Comparison of ENCODE assay signal across 27 cellular contexts in genomic region chr5:45622365-45622764, GRCh38.
"Had no signal": no experiment of that assay in that cellular context is flagged by ENCODE, and none has a peak within 500 bp of the region (broad histone marks: within the 10 kb centered on the region; RNA-seq: fewer than 3 reads in every experiment).

No MANE protein-coding gene starts in this region.

- H3K4me1 Mint-ChIP-seq: activated naive CD4-positive, alpha-beta T cell treated with anti-CD3 and anti-CD28 coated beads, Interleukin-2, amount 50 U/mL, for 24 hours; activated naive CD8-positive, alpha-beta T cell treated with anti-CD3 and anti-CD28 coated beads, Interleukin-2, amount 50 U/mL, for 24 hours; endodermal cell; memory B cell; naive thymus-derived CD8-positive, alpha-beta T cell; neural crest cell; stimulated activated effector memory CD8-positive, alpha-beta T cell treated with anti-CD3 and anti-CD28 coated beads, Interleukin-12 subunit alpha, Interleukin-12 subunit beta, amount 100 ng/mL, for 72 hours had no signal

- H3K4me1 ChIP-seq: esophagus muscularis mucosa, heart right ventricle, pancreas, prostate gland, sigmoid colon, uterus had no signal

- FAIRE-seq: pancreas, small intestine had no signal

- H3K36me3 Mint-ChIP-seq: activated naive CD4-positive, alpha-beta T cell treated with anti-CD3 and anti-CD28 coated beads, Interleukin-2, amount 50 U/mL, for 24 hours; memory B cell; stimulated activated effector memory CD8-positive, alpha-beta T cell treated with anti-CD3 and anti-CD28 coated beads, Interleukin-12 subunit alpha, Interleukin-12 subunit beta, amount 100 ng/mL, for 72 hours; type B pancreatic cell had no signal

- H3K27ac ChIP-seq: esophagus muscularis mucosa, heart right ventricle, pancreas, prostate gland, sigmoid colon, thoracic aorta, uterus had no signal

- H3K27me3 Mint-ChIP-seq: activated CD8-positive, alpha-beta T cell treated with anti-CD3 and anti-CD28 coated beads for 36 hours; activated naive CD4-positive, alpha-beta T cell treated with anti-CD3 and anti-CD28 coated beads, Interleukin-2, amount 50 U/mL, for 24 hours; activated naive CD8-positive, alpha-beta T cell treated with anti-CD3 and anti-CD28 coated beads, Interleukin-2, amount 50 U/mL, for 24 hours; dendritic cell treated with granulocyte-macrophage colony-stimulating factor and Interleukin-4, amounts not matched to agents 40 ng/mL and 50 ng/mL, for 4 days; memory B cell; naive thymus-derived CD8-positive, alpha-beta T cell; stimulated activated naive CD8-positive, alpha-beta T cell treated with anti-CD3 and anti-CD28 coated beads, Interleukin-15, Interleukin-2, amounts not matched to agents 100 ng/mL and 50 ng/mL, for 24 hours had no signal

- H3K4me3 Mint-ChIP-seq: activated CD8-positive, alpha-beta T cell treated with anti-CD3 and anti-CD28 coated beads for 36 hours; activated naive CD4-positive, alpha-beta T cell treated with anti-CD3 and anti-CD28 coated beads, Interleukin-2, amount 50 U/mL, for 24 hours; activated naive CD8-positive, alpha-beta T cell treated with anti-CD3 and anti-CD28 coated beads, Interleukin-2, amount 50 U/mL, for 24 hours; activated T-cell treated with anti-CD3 and anti-CD28 coated beads, Interleukin-2, amount 50 U/mL, for 4 hours; dendritic cell treated with granulocyte-macrophage colony-stimulating factor and Interleukin-4, amounts not matched to agents 40 ng/mL and 50 ng/mL, for 4 days; endodermal cell; memory B cell; naive thymus-derived CD8-positive, alpha-beta T cell; neural crest cell; stimulated activated effector memory CD8-positive, alpha-beta T cell treated with anti-CD3 and anti-CD28 coated beads, Interleukin-12 subunit alpha, Interleukin-12 subunit beta, amount 100 ng/mL, for 72 hours; stimulated activated naive CD8-positive, alpha-beta T cell treated with anti-CD3 and anti-CD28 coated beads, Interleukin-15, Interleukin-2, amounts not matched to agents 100 ng/mL and 50 ng/mL, for 24 hours; type B pancreatic cell had no signal

- H3K4me3 ChIP-seq: esophagus muscularis mucosa, heart right ventricle, pancreas, prostate gland, sigmoid colon, thoracic aorta, uterus had no signal

- H3K27ac Mint-ChIP-seq: activated CD8-positive, alpha-beta T cell treated with anti-CD3 and anti-CD28 coated beads for 36 hours; activated naive CD4-positive, alpha-beta T cell treated with anti-CD3 and anti-CD28 coated beads, Interleukin-2, amount 50 U/mL, for 24 hours; activated naive CD8-positive, alpha-beta T cell treated with anti-CD3 and anti-CD28 coated beads, Interleukin-2, amount 50 U/mL, for 24 hours; activated T-helper 2 cell treated with anti-CD3 and anti-CD28 coated beads, Interferon-gamma antibody, Interleukin-2, Interleukin-4, amounts not matched to agents 10 μg/mL and 5 μg/mL and 100 μg/mL, durations not matched to agents 14 hours and 24 hours and 36 hours; dendritic cell treated with granulocyte-macrophage colony-stimulating factor and Interleukin-4, amounts not matched to agents 40 ng/mL and 50 ng/mL, for 4 days; endodermal cell; memory B cell; naive thymus-derived CD8-positive, alpha-beta T cell; stimulated activated effector memory CD8-positive, alpha-beta T cell treated with anti-CD3 and anti-CD28 coated beads, Interleukin-12 subunit alpha, Interleukin-12 subunit beta, amount 100 ng/mL, for 72 hours; stimulated activated naive CD8-positive, alpha-beta T cell treated with anti-CD3 and anti-CD28 coated beads, Interleukin-15, Interleukin-2, amounts not matched to agents 100 ng/mL and 50 ng/mL, for 24 hours; type B pancreatic cell had no signal

- DNase-seq: activated CD4-positive, alpha-beta T cell treated with anti-CD3 and anti-CD28 coated beads, Interleukin-2, amount 50 U/mL, for 1 hour; activated CD8-positive, alpha-beta T cell treated with anti-CD3 and anti-CD28 coated beads for 36 hours; activated naive CD8-positive, alpha-beta T cell treated with anti-CD3 and anti-CD28 coated beads, Interleukin-2, amount 50 U/mL, for 24 hours; activated T-cell treated with anti-CD3 and anti-CD28 coated beads, Interleukin-2, amount 50 U/mL, for 4 hours; amygdala; endodermal cell; foreskin melanocyte; heart right ventricle; midbrain; naive thymus-derived CD8-positive, alpha-beta T cell; retina; sigmoid colon; small intestine; stimulated activated CD4-positive, alpha-beta T cell treated with anti-CD3 and anti-CD28 coated beads, Interleukin-4, amount 100 ng/mL, for 24 hours; uterus had no signal

- ATAC-seq: activated CD8-positive, alpha-beta T cell treated with anti-CD3 and anti-CD28 coated beads for 36 hours; activated naive CD8-positive, alpha-beta T cell treated with anti-CD3 and anti-CD28 coated beads, Interleukin-2, amount 50 U/mL, for 24 hours; activated T-cell treated with anti-CD3 and anti-CD28 coated beads, Interleukin-2, amount 50 U/mL, for 4 hours; heart right ventricle; naive thymus-derived CD8-positive, alpha-beta T cell; pancreas; stimulated activated effector memory CD8-positive, alpha-beta T cell treated with anti-CD3 and anti-CD28 coated beads, Interleukin-12 subunit alpha, Interleukin-12 subunit beta, amount 100 ng/mL, for 72 hours had no signal

- H3K9me3 Mint-ChIP-seq: endodermal cell, neural crest cell, type B pancreatic cell had no signal

- H3K27me3 ChIP-seq: esophagus muscularis mucosa, heart right ventricle, pancreas, sigmoid colon, uterus had no signal

- H3K9me3 ChIP-seq: esophagus muscularis mucosa, heart right ventricle, pancreas, prostate gland, sigmoid colon, thoracic aorta, uterus had no signal

- H3K36me3 ChIP-seq: esophagus muscularis mucosa, heart right ventricle, pancreas, prostate gland, sigmoid colon, thoracic aorta, uterus had no signal
